Comparison of ENCODE assay signal across 1 cellular context in genomic region chr3:136276049-136276755, GRCh38.
TF ChIP-seq lines count a peak whose summit lies in the region.

No MANE protein-coding gene starts in this region.

TF ChIP-seq in HepG2, 621 proteins besides CTCF, POLR2A, EP300 and RAD21:
- TF ChIP-seq CHCHD3 (CRISPR knock-in tag; IDR thresholded peaks at IDR 0.05) (no peak), MIXL1 (CRISPR knock-in tag; IDR thresholded peaks at IDR 0.05) (no peak), SNRNP70 (IDR thresholded peaks at IDR 0.05; ENCODE audit: low read depth, low read length) (no peak), RBM39 (IDR thresholded peaks at IDR 0.05; ENCODE audit: low read depth, low read length, poor library complexity, severe bottlenecking) (no peak), KAT7 (CRISPR knock-in tag; IDR thresholded peaks at IDR 0.05; ENCODE audit: borderline replicate concordance) (no peak), ZNF333 (CRISPR knock-in tag; IDR thresholded peaks at IDR 0.05; ENCODE audit: borderline replicate concordance) (no peak), KMT2B (CRISPR knock-in tag; IDR thresholded peaks at IDR 0.05) (no peak), ZBTB34 (CRISPR knock-in tag; IDR thresholded peaks at IDR 0.05) (no peak)
- TF ChIP-seq, protein P1, sequence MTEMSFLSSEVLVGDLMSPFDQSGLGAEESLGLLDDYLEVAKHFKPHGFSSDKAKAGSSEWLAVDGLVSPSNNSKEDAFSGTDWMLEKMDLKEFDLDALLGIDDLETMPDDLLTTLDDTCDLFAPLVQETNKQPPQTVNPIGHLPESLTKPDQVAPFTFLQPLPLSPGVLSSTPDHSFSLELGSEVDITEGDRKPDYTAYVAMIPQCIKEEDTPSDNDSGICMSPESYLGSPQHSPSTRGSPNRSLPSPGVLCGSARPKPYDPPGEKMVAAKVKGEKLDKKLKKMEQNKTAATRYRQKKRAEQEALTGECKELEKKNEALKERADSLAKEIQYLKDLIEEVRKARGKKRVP (CRISPR knock-in tag; IDR thresholded peaks at IDR 0.05): no peak
